In the genomic region with DNA sequence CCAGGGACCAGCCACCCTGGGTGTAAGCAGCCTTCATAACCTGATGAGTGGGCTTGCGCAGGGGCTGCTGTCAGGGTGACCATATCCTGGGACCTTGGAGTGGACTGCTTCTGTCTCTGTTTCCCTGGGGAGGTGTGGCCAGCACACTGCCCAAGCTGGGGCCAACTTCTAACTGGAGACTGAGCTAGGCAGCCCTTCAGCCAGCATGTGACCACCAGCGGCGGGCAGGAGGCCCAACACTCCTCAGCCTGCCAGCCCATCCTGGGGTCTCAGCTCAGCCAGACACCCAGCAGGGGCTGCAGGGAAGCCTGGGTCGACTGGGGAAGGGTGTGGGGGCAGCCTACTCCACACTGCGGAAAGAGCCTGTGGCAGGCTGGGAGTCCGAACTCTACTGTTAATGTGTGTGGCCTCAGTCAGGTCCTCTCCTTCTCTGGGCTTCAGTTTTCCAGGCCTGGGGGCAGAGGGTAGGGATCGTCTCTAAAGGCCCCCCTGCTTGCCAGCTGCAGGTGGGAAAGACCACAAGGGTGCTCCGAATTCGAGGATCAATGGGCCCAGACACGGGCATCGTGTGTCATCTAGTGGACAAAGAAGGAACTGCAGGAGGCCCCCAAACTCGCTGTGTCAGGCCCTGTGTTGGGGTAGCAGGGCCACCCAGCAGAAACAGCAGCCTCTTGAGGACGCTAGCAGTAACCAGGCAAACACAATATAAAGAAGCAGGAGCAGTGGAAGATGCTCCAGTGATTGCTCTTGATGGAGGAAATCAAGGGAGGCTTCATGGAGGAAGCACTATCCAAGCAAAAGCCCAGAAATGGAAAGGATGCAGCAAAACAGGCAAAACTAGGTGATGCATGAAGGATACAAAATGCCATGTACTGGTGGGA, we compare ENCODE assay signal across 1 cellular context.
TF ChIP-seq lines count a peak whose summit lies in the region.

No MANE protein-coding gene starts in this region.

TF ChIP-seq in K562, 482 proteins besides CTCF, POLR2A, EP300 and RAD21 (continued from another document and continues in another):
- TF ChIP-seq NCOA2 (IDR thresholded peaks at IDR 0.05; ENCODE audit: partially characterized antibody in 2 of 2) (no peak), ZNF561 (CRISPR knock-in tag; conservative IDR thresholded peaks at IDR 0.05) (no peak), STAT5A (IDR thresholded peaks at IDR 0.05; ENCODE audit: borderline replicate concordance, low read length) (no peak), ZNF644 (tag; IDR thresholded peaks at IDR 0.05; ENCODE audit: low read depth) (no peak), HMG20B (CRISPR knock-in tag; IDR thresholded peaks at IDR 0.05) (no peak), LCOR (CRISPR knock-in tag; IDR thresholded peaks at IDR 0.05) (no peak), MED1 (CRISPR knock-in tag; IDR thresholded peaks at IDR 0.05; ENCODE audit: borderline replicate concordance) (no peak), RREB1 (CRISPR knock-in tag; IDR thresholded peaks at IDR 0.05) (no peak), NFXL1 (CRISPR knock-in tag; IDR thresholded peaks at IDR 0.05) (no peak), XRCC4 (IDR thresholded peaks at IDR 0.05; ENCODE audit: extremely low read depth, insufficient read depth, insufficient read length) (no peak), ZNF316 (IDR thresholded peaks at IDR 0.05) (no peak), E2F3 (CRISPR knock-in tag; IDR thresholded peaks at IDR 0.05) (no peak), DIDO1 (tag; IDR thresholded peaks at IDR 0.05; ENCODE audit: low read depth) (no peak), ATF1 (CRISPR knock-in tag; IDR thresholded peaks at IDR 0.05) (no peak), ATF1 (tag; IDR thresholded peaks at IDR 0.05) (no peak), NCOA1 (IDR thresholded peaks at IDR 0.05; ENCODE audit: low read depth) (no peak), C11orf30 (IDR thresholded peaks at IDR 0.05; ENCODE audit: low read depth) (no peak; the same call in 1 of the 2 replicates), MYC (IDR thresholded peaks at IDR 0.05; ENCODE audit: low read depth, low read length) (no peak), MYC (CRISPR knock-in tag; IDR thresholded peaks at IDR 0.05; ENCODE audit: borderline replicate concordance, low read depth) (no peak), NRF1 (conservative IDR thresholded peaks at IDR 0.05 in 1 of 2, IDR thresholded peaks at IDR 0.05 in 1 of 2) (no peak), PTBP1 (IDR thresholded peaks at IDR 0.05; ENCODE audit: low read depth, low read length) (no peak), OTX1 (CRISPR knock-in tag; IDR thresholded peaks at IDR 0.05) (no peak), ZNF41 (CRISPR knock-in tag; conservative IDR thresholded peaks at IDR 0.05) (no peak), ARID2 (IDR thresholded peaks at IDR 0.05) (0 out of 2 replicates have a peak, but pooled peaks have one; percentile 13), TSC22D4 (tag; IDR thresholded peaks at IDR 0.05) (no peak), ZNF398 (CRISPR knock-in tag; IDR thresholded peaks at IDR 0.05) (no peak), ZKSCAN3 (CRISPR knock-in tag; IDR thresholded peaks at IDR 0.05) (no peak), ZNF24 (IDR thresholded peaks at IDR 0.05) (no peak), NFYB (IDR thresholded peaks at IDR 0.05; ENCODE audit: extremely low read depth, insufficient read length) (no peak), RBM34 (IDR thresholded peaks at IDR 0.05; ENCODE audit: borderline replicate concordance, insufficient read depth, low read length) (no peak), SMARCA4 (IDR thresholded peaks at IDR 0.05) (no peak), ZFP36 (IDR thresholded peaks at IDR 0.05; ENCODE audit: low read depth, low read length, partially characterized antibody) (peak; percentile 98), SMAD2 (IDR thresholded peaks at IDR 0.05; ENCODE audit: low read depth, low read length) (no peak), THRA (IDR thresholded peaks at IDR 0.05) (no peak), SRSF3 (IDR thresholded peaks at IDR 0.05; ENCODE audit: insufficient read depth, low read length) (no peak), MXI1 (IDR thresholded peaks at IDR 0.05; ENCODE audit: low read depth, low read length) (no peak)
- TF ChIP-seq, protein P1, sequence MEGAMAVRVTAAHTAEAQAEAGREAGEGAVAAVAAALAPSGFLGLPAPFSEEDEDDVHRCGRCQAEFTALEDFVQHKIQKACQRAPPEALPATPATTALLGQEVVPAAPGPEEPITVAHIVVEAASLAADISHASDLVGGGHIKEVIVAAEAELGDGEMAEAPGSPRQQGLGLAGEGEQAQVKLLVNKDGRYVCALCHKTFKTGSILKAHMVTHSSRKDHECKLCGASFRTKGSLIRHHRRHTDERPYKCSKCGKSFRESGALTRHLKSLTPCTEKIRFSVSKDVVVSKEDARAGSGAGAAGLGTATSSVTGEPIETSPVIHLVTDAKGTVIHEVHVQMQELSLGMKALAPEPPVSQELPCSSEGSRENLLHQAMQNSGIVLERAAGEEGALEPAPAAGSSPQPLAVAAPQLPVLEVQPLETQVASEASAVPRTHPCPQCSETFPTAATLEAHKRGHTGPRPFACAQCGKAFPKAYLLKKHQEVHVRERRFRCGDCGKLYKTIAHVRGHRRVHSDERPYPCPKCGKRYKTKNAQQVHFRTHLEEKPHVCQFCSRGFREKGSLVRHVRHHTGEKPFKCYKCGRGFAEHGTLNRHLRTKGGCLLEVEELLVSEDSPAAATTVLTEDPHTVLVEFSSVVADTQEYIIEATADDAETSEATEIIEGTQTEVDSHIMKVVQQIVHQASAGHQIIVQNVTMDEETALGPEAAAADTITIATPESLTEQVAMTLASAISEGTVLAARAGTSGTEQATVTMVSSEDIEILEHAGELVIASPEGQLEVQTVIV (CRISPR knock-in tag; IDR thresholded peaks at IDR 0.05; ENCODE audit: borderline replicate concordance): no peak
- TF ChIP-seq, protein P2, sequence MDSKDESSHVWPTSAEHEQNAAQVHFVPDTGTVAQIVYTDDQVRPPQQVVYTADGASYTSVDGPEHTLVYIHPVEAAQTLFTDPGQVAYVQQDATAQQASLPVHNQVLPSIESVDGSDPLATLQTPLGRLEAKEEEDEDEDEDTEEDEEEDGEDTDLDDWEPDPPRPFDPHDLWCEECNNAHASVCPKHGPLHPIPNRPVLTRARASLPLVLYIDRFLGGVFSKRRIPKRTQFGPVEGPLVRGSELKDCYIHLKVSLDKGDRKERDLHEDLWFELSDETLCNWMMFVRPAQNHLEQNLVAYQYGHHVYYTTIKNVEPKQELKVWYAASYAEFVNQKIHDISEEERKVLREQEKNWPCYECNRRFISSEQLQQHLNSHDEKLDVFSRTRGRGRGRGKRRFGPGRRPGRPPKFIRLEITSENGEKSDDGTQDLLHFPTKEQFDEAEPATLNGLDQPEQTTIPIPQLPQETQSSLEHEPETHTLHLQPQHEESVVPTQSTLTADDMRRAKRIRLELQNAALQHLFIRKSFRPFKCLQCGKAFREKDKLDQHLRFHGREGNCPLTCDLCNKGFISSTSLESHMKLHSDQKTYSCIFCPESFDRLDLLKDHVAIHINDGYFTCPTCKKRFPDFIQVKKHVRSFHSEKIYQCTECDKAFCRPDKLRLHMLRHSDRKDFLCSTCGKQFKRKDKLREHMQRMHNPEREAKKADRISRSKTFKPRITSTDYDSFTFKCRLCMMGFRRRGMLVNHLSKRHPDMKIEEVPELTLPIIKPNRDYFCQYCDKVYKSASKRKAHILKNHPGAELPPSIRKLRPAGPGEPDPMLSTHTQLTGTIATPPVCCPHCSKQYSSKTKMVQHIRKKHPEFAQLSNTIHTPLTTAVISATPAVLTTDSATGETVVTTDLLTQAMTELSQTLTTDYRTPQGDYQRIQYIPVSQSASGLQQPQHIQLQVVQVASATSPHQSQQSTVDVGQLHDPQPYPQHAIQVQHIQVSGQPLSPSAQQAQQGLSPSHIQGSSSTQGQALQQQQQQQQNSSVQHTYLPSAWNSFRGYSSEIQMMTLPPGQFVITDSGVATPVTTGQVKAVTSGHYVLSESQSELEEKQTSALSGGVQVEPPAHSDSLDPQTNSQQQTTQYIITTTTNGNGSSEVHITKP (IDR thresholded peaks at IDR 0.05; ENCODE audit: partially characterized antibody): peak; percentile 34
- TF ChIP-seq, protein P3, sequence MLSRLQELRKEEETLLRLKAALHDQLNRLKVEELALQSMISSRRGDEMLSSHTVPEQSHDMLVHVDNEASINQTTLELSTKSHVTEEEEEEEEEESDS (CRISPR knock-in tag; IDR thresholded peaks at IDR 0.05): no peak
